Comparison of ENCODE assay signal across 8 cellular contexts in genomic region chr1:228902781-228903572, GRCh38.
DNase-seq lines count a peak whose midpoint lies in the region; ATAC-seq and TF ChIP-seq lines count a peak whose summit lies in the region.

No MANE protein-coding gene starts in this region.

- ATAC-seq in IMR-90 (ENCODE audit: low read depth) (peak; percentile 86), left ventricle myocardium superior (peak; percentile 88), HG03457 (IDR thresholded peaks at IDR 0.05; ENCODE audit: unreplicated experiment) (no peak)

- no TSS peak for BruUV-seq in IMR-90 (replicated peaks; lab: Mats Ljungman, UMichigan)

- no peaks in the 10 kb centered on the region for H3K79me1 ChIP-seq in IMR-90 (ENCODE audit: low read depth in 1 of 2, low read length in 2 of 2)

- H3K9me3 ChIP-seq in IMR-90 (ENCODE audit: control insufficient read depth, insufficient read depth, low read length) (no peaks in the 10 kb centered on the region), adrenal gland (replicated peaks in 1 of 3) (no peaks in the 10 kb centered on the region)

- POLR2A ChIA-PET in IMR-90 (lab: Charles Lee; ENCODE audit: unreplicated experiment), result interaction anchor here (0.5 to 0.6 kb wide), 2 partner anchors 39 to 226 kb away, joined by 3 to 5 read pairs; no protein-coding TSS in a partner anchor

- no peak overlapping the region for H2AFZ ChIP-seq in IMR-90 (replicated peaks; ENCODE audit: low read length, poor library complexity)

- peaks cover 14% of the 10 kb centered on the region for H3K9me1 ChIP-seq in IMR-90 (ENCODE audit: insufficient read depth, low read length)

- H3K14ac ChIP-seq in IMR-90 (replicated peaks; ENCODE audit: low read depth, low read length), result peak overlapping the region; percentile 42; the same call in 1 of the 2 replicates

- WGBS in IMR-90 (ENCODE audit: extremely low coverage in 2 of 2, insufficient read length in 1 of 2), 2 experiments, result 62% methylated on average over 4 of the region's 15 CpGs; no CpG with 5 or more reads in 1 of the 2 experiments
- 48 to 54% (median 53%) methylated on average over 15 of the region's 15 CpGs for WGBS in adrenal gland, 4 donors

- H3K36me3 ChIP-seq in IMR-90 (ENCODE audit: control insufficient read depth, insufficient read depth, low read length), result no peaks in the 10 kb centered on the region
- no peaks in the 10 kb centered on the region for H3K36me3 ChIP-seq in adrenal gland (replicated peaks in 1 of 2)

- H2BK15ac ChIP-seq in IMR-90 (ENCODE audit: low read depth, low read length), result peak overlapping the region; percentile 42; the same call in 2 of the 3 replicates

- intact Hi-C loops in IMR-90 (cut with micrococcal nuclease), result loop anchor here (1.0 to 10.0 kb wide), 3 partner anchors 61 to 322 kb away; partner anchors contain the start of gene RHOU
- intact Hi-C loops in adrenal gland (cut with DNase I), result no loop called here
- intact Hi-C loops in left ventricle myocardium superior (cut with micrococcal nuclease), result no loop called here

- H3K4me1 ChIP-seq in IMR-90 (ENCODE audit: control insufficient read depth, insufficient read depth, low read length), result peaks cover 25% of the 10 kb centered on the region
- H3K4me1 ChIP-seq in adrenal gland (replicated peaks in 1 of 2), result peaks cover 0 to 12% of the 10 kb centered on the region in 2 donors

- H2AK5ac ChIP-seq in IMR-90 (ENCODE audit: low read depth, low read length), result peak overlapping the region; percentile 89

- in situ Hi-C loops in IMR-90 (cut with MboI; ENCODE audit: low sequenced_read_pairs), result no loop called here

- no peak overlapping the region; the same call in 1 of the 2 replicates for H3K56ac ChIP-seq in IMR-90 (ENCODE audit: extremely low read depth, insufficient read depth, low read length)

- H3K27me3 ChIP-seq in IMR-90 (ENCODE audit: control insufficient read depth, insufficient read depth, low read length), result no peaks in the 10 kb centered on the region
- H3K27me3 ChIP-seq in adrenal gland, result no peaks in the 10 kb centered on the region

- peak overlapping the region; percentile 69 for H2BK120ac ChIP-seq in IMR-90 (ENCODE audit: low read depth, low read length)

- no peak overlapping the region for H3K9ac ChIP-seq in IMR-90 (ENCODE audit: low read depth, low read length)

- peak overlapping the region; percentile 16; the same call in 1 of the 2 replicates for H3K4me2 ChIP-seq in IMR-90 (ENCODE audit: low read depth, low read length)

- H3K4me3 ChIP-seq in IMR-90 (ENCODE audit: insufficient read depth, low read depth, low read length) (no peak overlapping the region), adrenal gland (no peak overlapping the region), skeletal muscle cell (ENCODE audit: low read depth, low read length) (no peak overlapping the region)

- peak overlapping the region; percentile 48 for H2AK9ac ChIP-seq in IMR-90 (replicated peaks; ENCODE audit: low read depth, low read length, poor library complexity)

- H3K27ac ChIP-seq in IMR-90 (ENCODE audit: insufficient read depth, low read length) (peak overlapping the region; percentile 74; the same call in 1 of the 2 replicates), adrenal gland (peak overlapping the region in 2 of 5 donors; percentile 32 to 68)

- TF ChIP-seq CTCF in IMR-90 (conservative IDR thresholded peaks at IDR 0.05; ENCODE audit: low read depth, low read length) (no peak), adrenal gland (IDR thresholded peaks at IDR 0.05) (no peak)

- TF ChIP-seq RAD21 in IMR-90 (IDR thresholded peaks at IDR 0.05; ENCODE audit: low read length), result peak; percentile 8; the same call in 1 of the 2 replicates

- peak overlapping the region; percentile 78 for H4K91ac ChIP-seq in IMR-90 (ENCODE audit: insufficient read depth, low read depth, low read length)

- H3K4ac ChIP-seq in IMR-90 (ENCODE audit: low read depth, low read length), result peak overlapping the region; percentile 42; the same call in 1 of the 2 replicates

- peaks cover 4% of the 10 kb centered on the region; the same call in 1 of the 2 replicates for H4K20me1 ChIP-seq in IMR-90 (ENCODE audit: insufficient read depth, low read length)

- no peak for TF ChIP-seq POLR2A in IMR-90 (IDR thresholded peaks at IDR 0.05; ENCODE audit: low read depth, low read length)
- no peak for TF ChIP-seq POLR2A in adrenal gland (IDR thresholded peaks at IDR 0.05)

- dilution Hi-C loops in IMR-90 (cut with HindIII; ENCODE audit: low sequenced_read_pairs, unreplicated experiment), result no loop called here

- H2BK20ac ChIP-seq in IMR-90 (ENCODE audit: low read depth, low read length), result peak overlapping the region; percentile 64

- H4K8ac ChIP-seq in IMR-90 (ENCODE audit: low read depth in 2 of 2, low read length in 2 of 2), result peak overlapping the region in 1 of 2 experiments; percentile 68; a peak in 1 of 4 replicates

- no peak overlapping the region for H3K23ac ChIP-seq in IMR-90 (ENCODE audit: low read depth, low read length)

- peak overlapping the region; percentile 38; the same call in 1 of the 2 replicates for H3K18ac ChIP-seq in IMR-90 (ENCODE audit: low read depth, low read length)

- DNase-seq in IMR-90 (peak; percentile 99), adrenal gland (peak; percentile 90 to 98 (median 95)), left ventricle myocardium superior (peak; percentile 75), skeletal muscle cell (ENCODE audit: low read depth) (peak; percentile 90), OCI-M2 (lab: John Stamatoyannopoulos, UW; ENCODE audit: unreplicated experiment) (no peak), CD1c-positive myeloid dendritic cell (ENCODE audit: extremely low spot score) (no peak)
- DNase-seq in stimulated activated CD4-positive, alpha-beta T cell treated with anti-CD3 and anti-CD28 coated beads, Interleukin-4, amount 100 ng/mL, for 24 hours, result no peak

- CTCF ChIA-PET in IMR-90 (lab: Yijun Ruan, JAX), result no interaction called here

- H2BK5ac ChIP-seq in IMR-90 (ENCODE audit: low read depth, low read length, poor library complexity, severe bottlenecking), result peak overlapping the region; percentile 12

- peak overlapping the region; percentile 10; the same call in 1 of the 2 replicates for H4K5ac ChIP-seq in IMR-90 (ENCODE audit: low read depth, low read length)

TF ChIP-seq in IMR-90, 13 proteins besides CTCF, POLR2A, EP300 and RAD21:
- TF ChIP-seq MAZ (IDR thresholded peaks at IDR 0.05; ENCODE audit: borderline replicate concordance, low read depth, low read length) (0 out of 2 replicates have a peak, but pooled peaks have one; percentile 21), MXI1 (IDR thresholded peaks at IDR 0.05; ENCODE audit: borderline replicate concordance, low read depth, low read length) (no peak), MAFK (IDR thresholded peaks at IDR 0.05; ENCODE audit: low read depth, low read length) (peak; percentile 45), RFX5 (IDR thresholded peaks at IDR 0.05; ENCODE audit: low read depth, low read length) (no peak), SMC3 (IDR thresholded peaks at IDR 0.05; ENCODE audit: low read depth, low read length) (no peak), NFE2L2 (IDR thresholded peaks at IDR 0.05; ENCODE audit: low read depth, low read length) (peak; percentile 40; the same call in 1 of the 2 replicates), BHLHE40 (IDR thresholded peaks at IDR 0.05; ENCODE audit: low read depth, low read length) (0 out of 2 replicates have a peak, but pooled peaks have one; percentile 60), FOS (IDR thresholded peaks at IDR 0.05; ENCODE audit: low read depth, low read length) (peak; percentile 90)

Comparison
In these comparisons a context has a peak if more than half of its experiments do, and no peak if none do; other contexts are left out.
1. DNase-seq: peak in IMR-90 (single experiment), adrenal gland (7 of 7), left ventricle myocardium superior (single experiment) and skeletal muscle cell (single experiment); none in OCI-M2 (single experiment), CD1c-positive myeloid dendritic cell (single experiment) and stimulated activated CD4-positive, alpha-beta T cell treated with anti-CD3 and anti-CD28 coated beads, Interleukin-4, amount 100 ng/mL, for 24 hours (single experiment).